In genomic region chr17:3794152-3794889, GRCh38 we compare ENCODE assay signal across 1 cellular context.
A peak's percentile ranks its signal among the peaks of the same experiment; 100 is the strongest.
TF ChIP-seq lines count a peak whose summit lies in the region.
"Not testable (repeated sequence)": the region's sequence is repeated elsewhere in the genome, so short reads cannot be mapped to it uniquely, and the experiment has no call there.

No MANE protein-coding gene starts in this region.

TF ChIP-seq in HepG2, 621 proteins besides CTCF, POLR2A, EP300 and RAD21 (continued from another document):
- TF ChIP-seq, protein P1, sequence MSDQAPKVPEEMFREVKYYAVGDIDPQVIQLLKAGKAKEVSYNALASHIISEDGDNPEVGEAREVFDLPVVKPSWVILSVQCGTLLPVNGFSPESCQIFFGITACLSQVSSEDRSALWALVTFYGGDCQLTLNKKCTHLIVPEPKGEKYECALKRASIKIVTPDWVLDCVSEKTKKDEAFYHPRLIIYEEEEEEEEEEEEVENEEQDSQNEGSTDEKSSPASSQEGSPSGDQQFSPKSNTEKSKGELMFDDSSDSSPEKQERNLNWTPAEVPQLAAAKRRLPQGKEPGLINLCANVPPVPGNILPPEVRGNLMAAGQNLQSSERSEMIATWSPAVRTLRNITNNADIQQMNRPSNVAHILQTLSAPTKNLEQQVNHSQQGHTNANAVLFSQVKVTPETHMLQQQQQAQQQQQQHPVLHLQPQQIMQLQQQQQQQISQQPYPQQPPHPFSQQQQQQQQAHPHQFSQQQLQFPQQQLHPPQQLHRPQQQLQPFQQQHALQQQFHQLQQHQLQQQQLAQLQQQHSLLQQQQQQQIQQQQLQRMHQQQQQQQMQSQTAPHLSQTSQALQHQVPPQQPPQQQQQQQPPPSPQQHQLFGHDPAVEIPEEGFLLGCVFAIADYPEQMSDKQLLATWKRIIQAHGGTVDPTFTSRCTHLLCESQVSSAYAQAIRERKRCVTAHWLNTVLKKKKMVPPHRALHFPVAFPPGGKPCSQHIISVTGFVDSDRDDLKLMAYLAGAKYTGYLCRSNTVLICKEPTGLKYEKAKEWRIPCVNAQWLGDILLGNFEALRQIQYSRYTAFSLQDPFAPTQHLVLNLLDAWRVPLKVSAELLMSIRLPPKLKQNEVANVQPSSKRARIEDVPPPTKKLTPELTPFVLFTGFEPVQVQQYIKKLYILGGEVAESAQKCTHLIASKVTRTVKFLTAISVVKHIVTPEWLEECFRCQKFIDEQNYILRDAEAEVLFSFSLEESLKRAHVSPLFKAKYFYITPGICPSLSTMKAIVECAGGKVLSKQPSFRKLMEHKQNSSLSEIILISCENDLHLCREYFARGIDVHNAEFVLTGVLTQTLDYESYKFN (CRISPR knock-in tag; conservative IDR thresholded peaks at IDR 0.05): peak; percentile 82
- TF ChIP-seq SOX13 (IDR thresholded peaks at IDR 0.05): 0 out of 2 replicates have a peak, but pooled peaks have one; percentile 24
- not testable (repeated sequence) for TF ChIP-seq SOX13 (CRISPR knock-in tag; conservative IDR thresholded peaks at IDR 0.05 in 1 of 2, IDR thresholded peaks at IDR 0.05 in 1 of 2)
- 0 out of 2 replicates have a peak, but pooled peaks have one; percentile 32 for TF ChIP-seq RXRB (CRISPR knock-in tag; IDR thresholded peaks at IDR 0.05; ENCODE audit: borderline replicate concordance)
- 0 out of 2 replicates have a peak, but pooled peaks have one; percentile 23 for TF ChIP-seq ZNF296 (CRISPR knock-in tag; conservative IDR thresholded peaks at IDR 0.05)
- TF ChIP-seq, protein P2, sequence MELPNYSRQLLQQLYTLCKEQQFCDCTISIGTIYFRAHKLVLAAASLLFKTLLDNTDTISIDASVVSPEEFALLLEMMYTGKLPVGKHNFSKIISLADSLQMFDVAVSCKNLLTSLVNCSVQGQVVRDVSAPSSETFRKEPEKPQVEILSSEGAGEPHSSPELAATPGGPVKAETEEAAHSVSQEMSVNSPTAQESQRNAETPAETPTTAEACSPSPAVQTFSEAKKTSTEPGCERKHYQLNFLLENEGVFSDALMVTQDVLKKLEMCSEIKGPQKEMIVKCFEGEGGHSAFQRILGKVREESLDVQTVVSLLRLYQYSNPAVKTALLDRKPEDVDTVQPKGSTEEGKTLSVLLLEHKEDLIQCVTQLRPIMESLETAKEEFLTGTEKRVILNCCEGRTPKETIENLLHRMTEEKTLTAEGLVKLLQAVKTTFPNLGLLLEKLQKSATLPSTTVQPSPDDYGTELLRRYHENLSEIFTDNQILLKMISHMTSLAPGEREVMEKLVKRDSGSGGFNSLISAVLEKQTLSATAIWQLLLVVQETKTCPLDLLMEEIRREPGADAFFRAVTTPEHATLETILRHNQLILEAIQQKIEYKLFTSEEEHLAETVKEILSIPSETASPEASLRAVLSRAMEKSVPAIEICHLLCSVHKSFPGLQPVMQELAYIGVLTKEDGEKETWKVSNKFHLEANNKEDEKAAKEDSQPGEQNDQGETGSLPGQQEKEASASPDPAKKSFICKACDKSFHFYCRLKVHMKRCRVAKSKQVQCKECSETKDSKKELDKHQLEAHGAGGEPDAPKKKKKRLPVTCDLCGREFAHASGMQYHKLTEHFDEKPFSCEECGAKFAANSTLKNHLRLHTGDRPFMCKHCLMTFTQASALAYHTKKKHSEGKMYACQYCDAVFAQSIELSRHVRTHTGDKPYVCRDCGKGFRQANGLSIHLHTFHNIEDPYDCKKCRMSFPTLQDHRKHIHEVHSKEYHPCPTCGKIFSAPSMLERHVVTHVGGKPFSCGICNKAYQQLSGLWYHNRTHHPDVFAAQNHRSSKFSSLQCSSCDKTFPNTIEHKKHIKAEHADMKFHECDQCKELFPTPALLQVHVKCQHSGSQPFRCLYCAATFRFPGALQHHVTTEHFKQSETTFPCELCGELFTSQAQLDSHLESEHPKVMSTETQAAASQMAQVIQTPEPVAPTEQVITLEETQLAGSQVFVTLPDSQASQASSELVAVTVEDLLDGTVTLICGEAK (IDR thresholded peaks at IDR 0.05): not testable (repeated sequence)
- TF ChIP-seq, protein P2 (CRISPR knock-in tag; IDR thresholded peaks at IDR 0.05): peak; percentile 16; the same call in 1 of the 2 replicates
- TF ChIP-seq ZNF121 (CRISPR knock-in tag; IDR thresholded peaks at IDR 0.05): peak; percentile 98
